In the genomic region with DNA sequence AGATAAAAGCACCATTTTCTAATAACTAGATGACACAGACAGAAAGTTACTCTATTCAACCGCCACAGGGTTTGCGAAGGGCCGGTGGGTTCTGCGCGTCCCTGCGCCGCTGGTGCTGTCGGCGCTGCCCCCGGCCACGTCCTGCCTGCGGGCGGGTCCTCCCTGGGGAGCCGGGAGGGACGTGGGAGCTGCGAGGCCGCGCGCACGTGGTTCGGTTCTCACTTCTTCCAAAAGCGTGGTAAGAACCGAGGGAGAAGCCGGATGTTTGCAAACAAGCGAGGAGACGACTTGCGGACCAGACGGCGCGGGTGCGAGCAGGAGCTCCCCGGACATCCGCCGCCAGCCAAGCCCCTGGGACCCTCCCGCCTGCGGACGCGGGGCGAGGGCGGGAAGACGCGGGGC, we compare ENCODE assay signal across 9 cellular contexts. TPM values are rescaled to one million over a fixed set of nuclear protein-coding genes. Genes with fewer than 3 reads are reported as not detected.
A peak's percentile ranks its signal among the peaks of the same experiment; 100 is the strongest.
DNase-seq lines count a peak whose midpoint lies in the region; ATAC-seq, FAIRE-seq and TF ChIP-seq lines count a peak whose summit lies in the region.
"Had no signal": no experiment of that assay in that cellular context is flagged by ENCODE, and none has a peak within 500 bp of the region (broad histone marks: within the 10 kb centered on the region; RNA-seq: fewer than 3 reads in every experiment).

No MANE protein-coding gene starts in this region.

- peaks cover 5% of the 10 kb centered on the region for H3K36me3 Mint-ChIP-seq in activated CD4-positive, alpha-beta T cell treated with anti-CD3 and anti-CD28 coated beads, Interleukin-2, amount 10 ng/mL, durations not matched to agents 7 days and 5 days (ENCODE audit: low read depth)
- H3K36me3 Mint-ChIP-seq in activated T-helper 2 cell treated with anti-CD3 and anti-CD28 coated beads, Interferon-gamma antibody, Interleukin-2, Interleukin-4, amounts not matched to agents 10 μg/mL and 5 μg/mL and 100 μg/mL, durations not matched to agents 14 hours and 24 hours and 36 hours (ENCODE audit: low read depth), result peaks cover 3% of the 10 kb centered on the region
- H3K36me3 Mint-ChIP-seq in immature natural killer cell, result no peaks in the 10 kb centered on the region

- intact Hi-C loops in activated T-helper 2 cell treated with anti-CD3 and anti-CD28 coated beads, Interferon-gamma antibody, Interleukin-2, Interleukin-4, amounts not matched to agents 10 μg/mL and 5 μg/mL and 100 μg/mL, durations not matched to agents 14 hours and 24 hours and 36 hours (cut with micrococcal nuclease), result loop anchor here (2.0 to 5.0 kb wide), 2 partner anchors 46 to 110 kb away; no protein-coding TSS in a partner anchor

- no peak for FAIRE-seq in H54 (lab: Jason Lieb, UNC)

- no peak for TF ChIP-seq EP300 in tibial nerve (IDR thresholded peaks at IDR 0.05)

- no peaks in the 10 kb centered on the region for H3K9me3 Mint-ChIP-seq in activated CD4-positive, alpha-beta T cell treated with anti-CD3 and anti-CD28 coated beads, Interleukin-2, amount 10 ng/mL, durations not matched to agents 7 days and 5 days
- no peaks in the 10 kb centered on the region for H3K9me3 Mint-ChIP-seq in activated T-helper 2 cell treated with anti-CD3 and anti-CD28 coated beads, Interferon-gamma antibody, Interleukin-2, Interleukin-4, amounts not matched to agents 10 μg/mL and 5 μg/mL and 100 μg/mL, durations not matched to agents 14 hours and 24 hours and 36 hours
- H3K9me3 Mint-ChIP-seq in immature natural killer cell, result peaks cover 0 to 4% (median 0%) of the 10 kb centered on the region in 6 donors

- H3K4me3 ChIP-seq in tibial nerve, result peak overlapping the region in 3 of 4 donors; percentile 11 to 57 (median 15)
- H3K4me3 ChIP-seq: mucosa of descending colon had no signal

- CTCF ChIA-PET in activated CD4-positive, alpha-beta T cell treated with anti-CD3 and anti-CD28 coated beads, Interleukin-2, amount 10 ng/mL, durations not matched to agents 7 days and 5 days (lab: Charles Lee), result no interaction called here

- 3 to 4% methylated on average over 22 to 25 of the region's 42 CpGs for WGBS in tibial nerve, 2 donors

- peaks cover 0 to 25% (median 16%) of the 10 kb centered on the region in 4 donors for H3K4me1 ChIP-seq in tibial nerve

- H3K27me3 Mint-ChIP-seq in activated CD4-positive, alpha-beta T cell treated with anti-CD3 and anti-CD28 coated beads, Interleukin-2, amount 10 ng/mL, durations not matched to agents 7 days and 5 days, result peaks cover 75% of the 10 kb centered on the region
- peaks cover 70% of the 10 kb centered on the region for H3K27me3 Mint-ChIP-seq in activated T-helper 2 cell treated with anti-CD3 and anti-CD28 coated beads, Interferon-gamma antibody, Interleukin-2, Interleukin-4, amounts not matched to agents 10 μg/mL and 5 μg/mL and 100 μg/mL, durations not matched to agents 14 hours and 24 hours and 36 hours (ENCODE audit: low read depth)
- peaks cover 19 to 40% (median 29%) of the 10 kb centered on the region in 3 donors for H3K27me3 Mint-ChIP-seq in immature natural killer cell (ENCODE audit: low read depth in 3 of 3)

- peak; percentile 17 for DNase-seq in activated CD4-positive, alpha-beta T cell treated with anti-CD3 and anti-CD28 coated beads, Interleukin-2, amount 10 ng/mL, durations not matched to agents 7 days and 5 days
- DNase-seq in activated CD4-positive, alpha-beta T cell treated with anti-CD3 and anti-CD28 coated beads for 1 hour, result no peak
- no peak for DNase-seq in activated T-helper 2 cell treated with anti-CD3 and anti-CD28 coated beads, Interferon-gamma antibody, Interleukin-2, Interleukin-4, amounts not matched to agents 10 μg/mL and 5 μg/mL and 100 μg/mL, durations not matched to agents 14 hours and 24 hours and 36 hours (ENCODE audit: low spot score)
- DNase-seq in immature natural killer cell (peak in 2 of 3 donors; percentile 5), tibial nerve (ENCODE audit: low spot score in 2 of 2) (no peak), H54 (ENCODE audit: insufficient read length, low spot score) (no peak), SHP77 treated with DMSO at 0.1 percent for 48 hours (lab: John Stamatoyannopoulos, UW) (no peak)

- no peaks in the 10 kb centered on the region for H3K9me3 ChIP-seq in tibial nerve
- H3K9me3 ChIP-seq: mucosa of descending colon had no signal

- H3K27ac ChIP-seq in tibial nerve, result no peak overlapping the region

- H3K4me3 Mint-ChIP-seq in activated CD4-positive, alpha-beta T cell treated with anti-CD3 and anti-CD28 coated beads, Interleukin-2, amount 10 ng/mL, durations not matched to agents 7 days and 5 days, result peak overlapping the region; percentile 59
- peak overlapping the region; percentile 71 for H3K4me3 Mint-ChIP-seq in activated T-helper 2 cell treated with anti-CD3 and anti-CD28 coated beads, Interferon-gamma antibody, Interleukin-2, Interleukin-4, amounts not matched to agents 10 μg/mL and 5 μg/mL and 100 μg/mL, durations not matched to agents 14 hours and 24 hours and 36 hours (ENCODE audit: low read depth)
- peak overlapping the region; percentile 70 to 85 (median 81) for H3K4me3 Mint-ChIP-seq in immature natural killer cell

- no peak for TF ChIP-seq CTCF in tibial nerve (IDR thresholded peaks at IDR 0.05)

- peaks cover 0 to 89% of the 10 kb centered on the region in 2 donors for H3K27me3 ChIP-seq in tibial nerve

- no peak for TF ChIP-seq POLR2A in tibial nerve (IDR thresholded peaks at IDR 0.05)
- no peak for TF ChIP-seq POLR2A in H54 (IDR thresholded peaks at IDR 0.05; ENCODE audit: low read depth, low read length)

- no peak overlapping the region for H3K27ac Mint-ChIP-seq in activated CD4-positive, alpha-beta T cell treated with anti-CD3 and anti-CD28 coated beads, Interleukin-2, amount 10 ng/mL, durations not matched to agents 7 days and 5 days
- no peak overlapping the region for H3K27ac Mint-ChIP-seq in activated T-helper 2 cell treated with anti-CD3 and anti-CD28 coated beads, Interferon-gamma antibody, Interleukin-2, Interleukin-4, amounts not matched to agents 10 μg/mL and 5 μg/mL and 100 μg/mL, durations not matched to agents 14 hours and 24 hours and 36 hours
- no peak overlapping the region for H3K27ac Mint-ChIP-seq in immature natural killer cell

- POLR2A ChIA-PET in activated CD4-positive, alpha-beta T cell treated with anti-CD3 and anti-CD28 coated beads, Interleukin-2, amount 10 ng/mL, durations not matched to agents 7 days and 5 days (lab: Charles Lee), result no interaction called here

- peaks cover 15% of the 10 kb centered on the region for H3K4me1 Mint-ChIP-seq in activated CD4-positive, alpha-beta T cell treated with anti-CD3 and anti-CD28 coated beads, Interleukin-2, amount 10 ng/mL, durations not matched to agents 7 days and 5 days
- H3K4me1 Mint-ChIP-seq in activated T-helper 2 cell treated with anti-CD3 and anti-CD28 coated beads, Interferon-gamma antibody, Interleukin-2, Interleukin-4, amounts not matched to agents 10 μg/mL and 5 μg/mL and 100 μg/mL, durations not matched to agents 14 hours and 24 hours and 36 hours (ENCODE audit: low read depth), result peaks cover 12% of the 10 kb centered on the region
- H3K4me1 Mint-ChIP-seq in immature natural killer cell, result peaks cover 14 to 23% of the 10 kb centered on the region in 2 donors

- no peaks in the 10 kb centered on the region for H3K36me3 ChIP-seq in tibial nerve

- no peak for ATAC-seq in GM19397 (IDR thresholded peaks at IDR 0.05; ENCODE audit: unreplicated experiment)

RNA-seq across cellular contexts. Expression of gene BTNL9, which starts 12.5 kb away (rescaled TPM):
- total RNA-seq in activated CD4-positive, alpha-beta T cell treated with anti-CD3 and anti-CD28 coated beads, Interleukin-2, amount 10 ng/mL, durations not matched to agents 7 days and 5 days, result not detected
- 0.09 TPM in 1 of 2 replicates, not detected in the other for total RNA-seq in activated T-helper 2 cell treated with anti-CD3 and anti-CD28 coated beads, Interferon-gamma antibody, Interleukin-2, Interleukin-4, amounts not matched to agents 10 μg/mL and 5 μg/mL and 100 μg/mL, durations not matched to agents 14 hours and 24 hours and 36 hours
- polyA plus RNA-seq in immature natural killer cell, result not detected
- total RNA-seq in tibial nerve, result 10 to 100 TPM; 24.9 to 54.9 (median 47.5) TPM

Comparison
In these comparisons a context has a peak if more than half of its experiments do, and no peak if none do; other contexts are left out.
1. DNase-seq: peak in activated CD4-positive, alpha-beta T cell treated with anti-CD3 and anti-CD28 coated beads, Interleukin-2, amount 10 ng/mL, durations not matched to agents 7 days and 5 days (single experiment) and immature natural killer cell (2 of 3); none in activated CD4-positive, alpha-beta T cell treated with anti-CD3 and anti-CD28 coated beads for 1 hour (single experiment), activated T-helper 2 cell treated with anti-CD3 and anti-CD28 coated beads, Interferon-gamma antibody, Interleukin-2, Interleukin-4, amounts not matched to agents 10 μg/mL and 5 μg/mL and 100 μg/mL, durations not matched to agents 14 hours and 24 hours and 36 hours (single experiment), tibial nerve (0 of 2), H54 (single experiment) and SHP77 treated with DMSO at 0.1 percent for 48 hours (single experiment).
2. RNA of gene BTNL9, which starts 12.5 kb away (total RNA-seq): 24.9 to 54.9 TPM in tibial nerve; 0.09 TPM in activated T-helper 2 cell treated with anti-CD3 and anti-CD28 coated beads, Interferon-gamma antibody, Interleukin-2, Interleukin-4, amounts not matched to agents 10 μg/mL and 5 μg/mL and 100 μg/mL, durations not matched to agents 14 hours and 24 hours and 36 hours and not detected in activated CD4-positive, alpha-beta T cell treated with anti-CD3 and anti-CD28 coated beads, Interleukin-2, amount 10 ng/mL, durations not matched to agents 7 days and 5 days; every median in the first group is over 10 times any median in the second.
3. Peak in every context shown above with its lines, with median percentiles within 50 percentile points of each other: H3K4me3 Mint-ChIP-seq.